8 cellular contexts compared by ENCODE assay signal in the genomic region with DNA sequence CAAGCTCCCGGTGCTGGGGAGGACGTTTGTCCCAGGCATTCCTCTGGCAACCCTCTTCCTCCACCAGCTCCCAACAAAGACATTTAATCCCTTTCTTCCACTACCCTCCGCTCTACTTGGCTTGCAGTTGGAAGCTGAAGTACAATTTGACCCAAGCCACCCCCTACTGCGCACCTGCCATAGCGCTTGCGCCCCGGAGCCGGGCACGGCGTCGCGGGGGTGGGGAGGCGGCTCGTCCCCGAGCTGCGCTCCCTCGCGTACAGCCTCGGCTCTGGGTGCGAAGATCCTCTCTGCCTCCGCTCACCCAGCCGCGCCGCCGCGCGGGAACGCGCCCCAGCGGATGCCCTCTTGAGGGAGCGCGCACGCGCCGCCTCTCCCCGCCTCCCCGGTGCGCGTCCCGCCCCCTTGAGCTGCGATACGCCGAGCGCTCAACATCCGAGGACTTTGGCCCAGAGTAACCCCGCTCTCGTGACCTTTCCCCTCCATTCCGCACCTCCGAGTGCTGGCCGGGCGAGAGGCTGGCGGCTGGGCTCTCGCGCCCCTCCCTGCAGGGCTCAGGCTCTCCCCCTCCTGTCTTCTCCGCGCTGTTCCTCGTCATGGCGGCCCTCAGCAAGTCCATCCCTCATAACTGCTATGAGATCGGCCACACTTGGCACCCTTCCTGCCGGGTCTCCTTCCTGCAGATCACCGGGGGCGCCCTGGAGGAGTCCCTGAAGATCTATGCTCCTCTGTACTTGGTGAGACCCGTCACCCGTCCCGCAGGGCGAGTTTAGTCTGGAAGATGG. TPM values are rescaled to one million over a fixed set of nuclear protein-coding genes. Genes with fewer than 3 reads are reported as not detected.
A peak's percentile ranks its signal among the peaks of the same experiment; 100 is the strongest.
DNase-seq lines count a peak whose midpoint lies in the region; ATAC-seq, FAIRE-seq and TF ChIP-seq lines count a peak whose summit lies in the region.

A gene (plus strand): TSS at position 485 of the 785 bp plus-strand sequence. CDS start 112 bp downstream, at position 597.

- POLR2A ChIA-PET in RWPE1 (lab: Yijun Ruan, JAX; ENCODE audit: low non-redundant PET): interaction anchor here (0.7 to 1.0 kb wide), 2 partner anchors 55 to 243 kb away, joined by 3 read pairs; no protein-coding TSS in a partner anchor
- POLR2A ChIA-PET in naive thymus-derived CD8-positive, alpha-beta T cell (lab: Charles Lee): interaction anchor here (0.6 to 1.2 kb wide), 5 partner anchors 29 to 968 kb away, joined by 3 to 6 read pairs (median 4); a partner anchor contains a TSS

- peak; percentile 30 for TF ChIP-seq POLR2A in H54 (IDR thresholded peaks at IDR 0.05; ENCODE audit: low read depth, low read length)

- H3K36me3 Mint-ChIP-seq in activated T-helper 17 cell treated with anti-CD3 and anti-CD28 coated beads, Interleukin-2, amount 50 U/mL, for 72 hours (ENCODE audit: low read depth): peaks cover 6% of the 10 kb centered on the region
- peaks cover 0 to 13% (median 5%) of the 10 kb centered on the region in 3 donors for H3K36me3 Mint-ChIP-seq in naive thymus-derived CD8-positive, alpha-beta T cell
- H3K36me3 Mint-ChIP-seq in stimulated activated naive B cell treated with anti-CD40 and anti-IgM and Interleukin-4, amounts not matched to agents 10 μg/mL and 1 μg/mL and 100 μg/mL, for 72 hours: peaks cover 14 to 18% of the 10 kb centered on the region in 2 donors

- TF ChIP-seq CTCF in RWPE1 (conservative IDR thresholded peaks at IDR 0.05; ENCODE audit: low read depth) (no peak), fibroblast of mammary gland (conservative IDR thresholded peaks at IDR 0.05; ENCODE audit: control insufficient read depth, insufficient read depth, low read depth, low read length) (no peak)

- H3K27ac Mint-ChIP-seq in activated T-helper 17 cell treated with anti-CD3 and anti-CD28 coated beads, Interleukin-2, amount 50 U/mL, for 72 hours: peak within 1 kb of the TSS; percentile 97
- peak within 1 kb of the TSS; percentile 76 to 98 (median 94) for H3K27ac Mint-ChIP-seq in naive thymus-derived CD8-positive, alpha-beta T cell
- peak within 1 kb of the TSS; percentile 94 for H3K27ac Mint-ChIP-seq in stimulated activated naive B cell treated with anti-CD40 and anti-IgM and Interleukin-4, amounts not matched to agents 10 μg/mL and 1 μg/mL and 100 μg/mL, for 72 hours

- no peaks in the 10 kb centered on the region for H3K9me3 Mint-ChIP-seq in activated T-helper 17 cell treated with anti-CD3 and anti-CD28 coated beads, Interleukin-2, amount 50 U/mL, for 72 hours
- H3K9me3 Mint-ChIP-seq in naive thymus-derived CD8-positive, alpha-beta T cell: no peaks in the 10 kb centered on the region
- no peaks in the 10 kb centered on the region for H3K9me3 Mint-ChIP-seq in stimulated activated naive B cell treated with anti-CD40 and anti-IgM and Interleukin-4, amounts not matched to agents 10 μg/mL and 1 μg/mL and 100 μg/mL, for 72 hours

- H3K27me3 Mint-ChIP-seq in activated T-helper 17 cell treated with anti-CD3 and anti-CD28 coated beads, Interleukin-2, amount 50 U/mL, for 72 hours: no peaks in the 10 kb centered on the region
- H3K27me3 Mint-ChIP-seq in naive thymus-derived CD8-positive, alpha-beta T cell: no peaks in the 10 kb centered on the region
- H3K27me3 Mint-ChIP-seq in stimulated activated naive B cell treated with anti-CD40 and anti-IgM and Interleukin-4, amounts not matched to agents 10 μg/mL and 1 μg/mL and 100 μg/mL, for 72 hours: no peaks in the 10 kb centered on the region

- ATAC-seq in activated T-helper 17 cell treated with anti-CD3 and anti-CD28 coated beads, Interleukin-2, amount 50 U/mL, for 72 hours (replicated peaks): peak; percentile 96
- ATAC-seq in naive thymus-derived CD8-positive, alpha-beta T cell: peak; percentile 92 to 94
- peak; percentile 96 to 97 for ATAC-seq in stimulated activated naive B cell treated with anti-CD40 and anti-IgM and Interleukin-4, amounts not matched to agents 10 μg/mL and 1 μg/mL and 100 μg/mL, for 72 hours (replicated peaks)

- H3K4me3 ChIP-seq in fibroblast of mammary gland (ENCODE audit: control insufficient read depth, low read depth, low read length): peak within 1 kb of the TSS; percentile 95

- peak; percentile 91 for FAIRE-seq in H54 (lab: Jason Lieb, UNC)

- H3K4me1 Mint-ChIP-seq in activated T-helper 17 cell treated with anti-CD3 and anti-CD28 coated beads, Interleukin-2, amount 50 U/mL, for 72 hours: peaks cover 15% of the 10 kb centered on the region
- H3K4me1 Mint-ChIP-seq in naive thymus-derived CD8-positive, alpha-beta T cell: peaks cover 23 to 62% (median 55%) of the 10 kb centered on the region in 4 donors
- H3K4me1 Mint-ChIP-seq in stimulated activated naive B cell treated with anti-CD40 and anti-IgM and Interleukin-4, amounts not matched to agents 10 μg/mL and 1 μg/mL and 100 μg/mL, for 72 hours: peaks cover 26 to 59% of the 10 kb centered on the region in 2 donors

- CTCF ChIA-PET in RWPE1 (lab: Yijun Ruan, JAX): interaction anchor here (0.6 kb wide), 1 partner anchor 38 kb away, joined by 4 read pairs; no protein-coding TSS in a partner anchor

- peak within 1 kb of the TSS; percentile 85 for H3K27ac ChIP-seq in RWPE1

- peak within 1 kb of the TSS; percentile 97 for H3K4me3 Mint-ChIP-seq in activated T-helper 17 cell treated with anti-CD3 and anti-CD28 coated beads, Interleukin-2, amount 50 U/mL, for 72 hours
- peak within 1 kb of the TSS; percentile 93 to 100 (median 98) for H3K4me3 Mint-ChIP-seq in naive thymus-derived CD8-positive, alpha-beta T cell
- peak within 1 kb of the TSS; percentile 93 to 99 for H3K4me3 Mint-ChIP-seq in stimulated activated naive B cell treated with anti-CD40 and anti-IgM and Interleukin-4, amounts not matched to agents 10 μg/mL and 1 μg/mL and 100 μg/mL, for 72 hours

- DNase-seq in ELF-1 (ENCODE audit: low read depth, low spot score) (peak; percentile 99), H54 (ENCODE audit: insufficient read length, low spot score) (peak; percentile 81), LoVo (ENCODE audit: low spot score) (peak; percentile 96), RWPE1 (ENCODE audit: low spot score) (peak; percentile 95), fibroblast of mammary gland (ENCODE audit: low read depth) (peak; percentile 92)
- peak; percentile 82 to 92 (median 90) for DNase-seq in naive thymus-derived CD8-positive, alpha-beta T cell
- peak; percentile 96 for DNase-seq in stimulated activated naive B cell treated with anti-CD40 and anti-IgM and Interleukin-4, amounts not matched to agents 10 μg/mL and 1 μg/mL and 100 μg/mL, for 72 hours

RNA-seq across cellular contexts. Expression of the gene that starts here (rescaled TPM):
- 10 to 100 TPM; 19.8 to 34.7 TPM for total RNA-seq in activated T-helper 17 cell treated with anti-CD3 and anti-CD28 coated beads, Interleukin-2, amount 50 U/mL, for 72 hours
- 1 to 10 TPM; 8.7 to 9.2 TPM for total RNA-seq in naive thymus-derived CD8-positive, alpha-beta T cell
- 10 to 100 TPM in 1 of 3 donors, 1 to 10 TPM in 2; 5.4 to 20.4 (median 5.7) TPM for polyA plus RNA-seq in naive thymus-derived CD8-positive, alpha-beta T cell

Comparison
In these comparisons a context has a peak if more than half of its experiments do, and no peak if none do; other contexts are left out.
1. Peak in every context shown above with its lines: DNase-seq, ATAC-seq, H3K4me3 ChIP-seq and H3K27ac ChIP-seq.